Comparison of ENCODE assay signal across 26 cellular contexts in genomic region chr6:25497383-25497782, GRCh38.
"Had no signal": no experiment of that assay in that cellular context is flagged by ENCODE, and none has a peak within 500 bp of the region (broad histone marks: within the 10 kb centered on the region; RNA-seq: fewer than 3 reads in every experiment).

No MANE protein-coding gene starts in this region.

- H3K4me1 ChIP-seq: Peyer's patch had no signal

- H3K4me3 Mint-ChIP-seq: activated B cell treated with CpG ODN at 0.5 μM for 24 hours; activated CD4-positive, alpha-beta T cell treated with anti-CD3 and anti-CD28 coated beads, Interleukin-2, amount 10 ng/mL, durations not matched to agents 24 days and 14 days; activated CD8-positive, alpha-beta memory T cell treated with anti-CD3 and anti-CD28 coated beads, Interleukin-2, amount 10 ng/mL, durations not matched to agents 7 days and 5 days; activated naive CD4-positive, alpha-beta T cell treated with anti-CD3 and anti-CD28 coated beads for 36 hours; activated naive CD8-positive, alpha-beta T cell; activated T-cell treated with anti-CD3 and anti-CD28 coated beads, Interleukin-2, amount 50 U/mL, for 4 hours; brain; T-helper 1 cell treated with Interleukin-12 subunit alpha and Interleukin-12 subunit beta and Interleukin-4 antibody, amounts not matched to agents 30 μg/mL and 1 μg/mL, for 36 hours had no signal

- H3K36me3 Mint-ChIP-seq: activated CD8-positive, alpha-beta memory T cell treated with anti-CD3 and anti-CD28 coated beads, Interleukin-2, amount 10 ng/mL, durations not matched to agents 7 days and 5 days; brain had no signal

- H3K27me3 Mint-ChIP-seq: activated B cell treated with CpG ODN at 0.5 μM for 24 hours; activated CD4-positive, alpha-beta T cell treated with anti-CD3 and anti-CD28 coated beads, Interleukin-2, amount 10 ng/mL, durations not matched to agents 24 days and 14 days; activated CD8-positive, alpha-beta memory T cell treated with anti-CD3 and anti-CD28 coated beads, Interleukin-2, amount 10 ng/mL, durations not matched to agents 7 days and 5 days; activated naive CD8-positive, alpha-beta T cell had no signal

- H3K27ac Mint-ChIP-seq: activated B cell treated with CpG ODN at 0.5 μM for 24 hours; activated CD4-positive, alpha-beta T cell treated with anti-CD3 and anti-CD28 coated beads, Interleukin-2, amount 10 ng/mL, durations not matched to agents 24 days and 14 days; activated CD8-positive, alpha-beta memory T cell treated with anti-CD3 and anti-CD28 coated beads, Interleukin-2, amount 10 ng/mL, durations not matched to agents 7 days and 5 days; activated naive CD4-positive, alpha-beta T cell treated with anti-CD3 and anti-CD28 coated beads for 36 hours; activated naive CD8-positive, alpha-beta T cell; brain; T-helper 1 cell treated with Interleukin-12 subunit alpha and Interleukin-12 subunit beta and Interleukin-4 antibody, amounts not matched to agents 30 μg/mL and 1 μg/mL, for 36 hours had no signal

- H3K9me3 ChIP-seq: Peyer's patch had no signal

- H3K4me3 ChIP-seq: K562, Peyer's patch had no signal

- H3K9me3 Mint-ChIP-seq: activated B cell treated with CpG ODN at 0.5 μM for 24 hours; activated CD4-positive, alpha-beta T cell treated with anti-CD3 and anti-CD28 coated beads, Interleukin-2, amount 10 ng/mL, durations not matched to agents 24 days and 14 days; activated naive CD4-positive, alpha-beta T cell treated with anti-CD3 and anti-CD28 coated beads for 36 hours; activated T-cell treated with anti-CD3 and anti-CD28 coated beads, Interleukin-2, amount 50 U/mL, for 4 hours; brain; T-helper 1 cell treated with Interleukin-12 subunit alpha and Interleukin-12 subunit beta and Interleukin-4 antibody, amounts not matched to agents 30 μg/mL and 1 μg/mL, for 36 hours had no signal

- H3K27ac ChIP-seq: Peyer's patch, RWPE1 had no signal

- ATAC-seq: activated CD8-positive, alpha-beta memory T cell treated with anti-CD3 and anti-CD28 coated beads, Interleukin-2, amount 10 ng/mL, durations not matched to agents 7 days and 5 days; activated T-cell treated with anti-CD3 and anti-CD28 coated beads, Interleukin-2, amount 50 U/mL, for 4 hours; K562 had no signal

- H3K4me1 Mint-ChIP-seq: activated B cell treated with CpG ODN at 0.5 μM for 24 hours; activated CD4-positive, alpha-beta T cell treated with anti-CD3 and anti-CD28 coated beads, Interleukin-2, amount 10 ng/mL, durations not matched to agents 24 days and 14 days; activated CD8-positive, alpha-beta memory T cell treated with anti-CD3 and anti-CD28 coated beads, Interleukin-2, amount 10 ng/mL, durations not matched to agents 7 days and 5 days had no signal

- DNase-seq: activated B cell treated with CpG ODN at 0.5 μM for 24 hours; activated CD4-positive, alpha-beta T cell treated with anti-CD3 and anti-CD28 coated beads for 1 hour; activated CD4-positive, alpha-beta T cell treated with anti-CD3 and anti-CD28 coated beads, Interleukin-2, amount 10 ng/mL, durations not matched to agents 24 days and 14 days; activated CD4-positive, alpha-beta T cell treated with anti-CD3 and anti-CD28 coated beads, Interleukin-2, amount 50 U/mL, for 48 hours; activated CD8-positive, alpha-beta memory T cell treated with anti-CD3 and anti-CD28 coated beads, Interleukin-2, amount 10 ng/mL, durations not matched to agents 7 days and 5 days; activated effector memory CD4-positive, alpha-beta T cell treated with anti-CD3 and anti-CD28 coated beads, Interleukin-2, amount 50 U/mL, for 16 hours; activated naive CD4-positive, alpha-beta T cell treated with anti-CD3 and anti-CD28 coated beads for 36 hours; activated T-cell treated with anti-CD3 and anti-CD28 coated beads, Interleukin-2, amount 50 U/mL, for 4 hours; Kasumi-1; NCI-H1048; NCI-H1417; NCI-H1930; NCI-H2107; NCI-H2171 treated with DMSO at 0.1 percent for 48 hours; NCI-H226; NCI-H526; NCI-H774; NK-92 treated with Interleukin-12 subunit alpha and Interleukin-12 subunit beta, amount 100 ng/mL, for 24 hours; OCI-M1; Peyer's patch; SHP77 treated with DMSO at 0.1 percent for 48 hours had no signal

- H3K27me3 ChIP-seq: Peyer's patch had no signal
